9 cellular contexts compared by ENCODE assay signal in the genomic region with DNA sequence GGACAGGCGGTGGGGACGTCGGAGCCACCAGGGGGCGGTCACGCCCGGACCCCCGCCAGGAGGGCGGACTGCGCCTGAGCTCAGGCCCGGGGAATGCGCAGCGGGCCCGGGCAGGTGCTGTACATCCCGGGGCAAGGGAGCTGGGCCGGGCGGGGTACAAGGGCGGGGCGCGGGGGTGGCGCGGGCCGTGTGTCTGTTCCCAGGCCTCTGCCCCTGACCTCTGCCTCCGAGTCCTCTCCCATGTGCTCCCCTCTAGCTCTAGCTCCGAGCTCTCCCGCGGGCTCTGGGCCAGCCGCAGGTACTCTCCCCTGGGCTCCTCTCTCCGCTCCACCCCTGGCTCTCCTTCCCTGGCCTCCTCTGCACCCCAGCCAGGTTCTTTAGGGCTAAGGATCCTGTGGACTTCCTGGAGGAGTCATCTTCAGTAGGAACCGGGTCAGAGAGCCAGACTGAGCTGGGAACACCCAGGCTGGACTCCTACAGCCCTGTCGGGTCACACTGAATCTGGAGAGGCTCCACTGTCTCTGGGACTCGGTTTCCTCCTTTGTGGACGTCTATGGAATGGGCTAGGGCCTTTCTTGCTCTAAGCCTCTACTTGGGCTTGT. TPM values are rescaled to one million over a fixed set of nuclear protein-coding genes. Genes with fewer than 3 reads are reported as not detected.
A peak's percentile ranks its signal among the peaks of the same experiment; 100 is the strongest.
DNase-seq lines count a peak whose midpoint lies in the region; ATAC-seq and TF ChIP-seq lines count a peak whose summit lies in the region.
"Had no signal": no experiment of that assay in that cellular context is flagged by ENCODE, and none has a peak within 500 bp of the region (broad histone marks: within the 10 kb centered on the region; RNA-seq: fewer than 3 reads in every experiment).

No MANE protein-coding gene starts in this region.

- H3K9me3 Mint-ChIP-seq in activated naive CD4-positive, alpha-beta T cell treated with anti-CD3 and anti-CD28 coated beads for 36 hours, result no peaks in the 10 kb centered on the region
- H3K9me3 Mint-ChIP-seq: T-cell had no signal

- no peak overlapping the region for H3K4me3 Mint-ChIP-seq in activated naive CD4-positive, alpha-beta T cell treated with anti-CD3 and anti-CD28 coated beads for 36 hours

- no peak overlapping the region for H3K27ac Mint-ChIP-seq in activated naive CD4-positive, alpha-beta T cell treated with anti-CD3 and anti-CD28 coated beads for 36 hours
- H3K27ac Mint-ChIP-seq: T-cell had no signal

- H3K27me3 ChIP-seq in adrenal gland, result no peaks in the 10 kb centered on the region

- H3K27ac ChIP-seq in adrenal gland (peak overlapping the region in 3 of 5 donors; percentile 78 to 94 (median 94)), urinary bladder (ENCODE audit: low read depth) (peak overlapping the region; percentile 48)

- peak in 3 of 6 experiments; percentile 10 to 43 (median 39) for TF ChIP-seq CTCF in adrenal gland (IDR thresholded peaks at IDR 0.05)

- no peak overlapping the region for H3K4me3 ChIP-seq in adrenal gland
- no peak overlapping the region for H3K4me3 ChIP-seq in urinary bladder (ENCODE audit: low read depth, low read length)

- no peaks in the 10 kb centered on the region for H3K36me3 ChIP-seq in adrenal gland (replicated peaks in 1 of 2)
- no peaks in the 10 kb centered on the region for H3K36me3 ChIP-seq in urinary bladder (ENCODE audit: insufficient read depth)

- H3K4me1 ChIP-seq in adrenal gland (replicated peaks in 1 of 2), result peaks cover 24 to 40% of the 10 kb centered on the region in 2 donors
- H3K4me1 ChIP-seq in urinary bladder (ENCODE audit: insufficient read depth), result no peaks in the 10 kb centered on the region

- no peaks in the 10 kb centered on the region for H3K36me3 Mint-ChIP-seq in activated naive CD4-positive, alpha-beta T cell treated with anti-CD3 and anti-CD28 coated beads for 36 hours (ENCODE audit: low read depth)
- H3K36me3 Mint-ChIP-seq: T-cell had no signal

- ATAC-seq in left colon, result peak; percentile 14
- no peak for ATAC-seq in HG03571 (IDR thresholded peaks at IDR 0.05; ENCODE audit: unreplicated experiment)
- ATAC-seq: T-cell had no signal

- TF ChIP-seq POLR2A in adrenal gland (IDR thresholded peaks at IDR 0.05), result no peak

- DNase-seq in activated naive CD4-positive, alpha-beta T cell treated with Interleukin-2 at 50 U/mL for 16 hours, result peak; percentile 18
- DNase-seq in activated naive CD4-positive, alpha-beta T cell treated with anti-CD3 and anti-CD28 coated beads for 36 hours, result no peak
- DNase-seq in adrenal gland (no peak), left colon (peak; percentile 63 to 67), NCI-H1694 treated with DMSO at 0.1 percent for 48 hours (lab: John Stamatoyannopoulos, UW) (no peak), COLO829 (ENCODE audit: low spot score) (no peak)

- peaks cover 47% of the 10 kb centered on the region for H3K27me3 Mint-ChIP-seq in activated naive CD4-positive, alpha-beta T cell treated with anti-CD3 and anti-CD28 coated beads for 36 hours (ENCODE audit: low read depth)

- peaks cover 35% of the 10 kb centered on the region for H3K4me1 Mint-ChIP-seq in activated naive CD4-positive, alpha-beta T cell treated with anti-CD3 and anti-CD28 coated beads for 36 hours (ENCODE audit: low read depth)

- 23 to 52% (median 34%) methylated on average over 7 to 32 of the region's 32 CpGs for WGBS in adrenal gland, 4 donors
- 16% methylated on average over 32 of the region's 32 CpGs for WGBS in urinary bladder

- no peaks in the 10 kb centered on the region for H3K9me3 ChIP-seq in adrenal gland (replicated peaks in 1 of 3)

- intact Hi-C loops in activated naive CD4-positive, alpha-beta T cell treated with anti-CD3 and anti-CD28 coated beads for 36 hours (cut with micrococcal nuclease), result no loop called here
- intact Hi-C loops in adrenal gland (cut with DNase I) (no loop called here), left colon (cut with DNase I, micrococcal nuclease) (no loop called here)

- CTCF ChIA-PET in activated naive CD4-positive, alpha-beta T cell treated with anti-CD3 and anti-CD28 coated beads for 36 hours (lab: Charles Lee), result interaction anchor here (0.5 to 2.0 kb wide), 12 partner anchors 10 to 81 kb away, joined by 3 to 13 read pairs (median 4); no protein-coding TSS in a partner anchor

RNA-seq across cellular contexts. Expression of a gene that starts 2.3 kb away (rescaled TPM):
- 1 to 10 TPM; 4.0 to 4.8 TPM for total RNA-seq in activated naive CD4-positive, alpha-beta T cell treated with anti-CD3 and anti-CD28 coated beads for 36 hours
- total RNA-seq in adrenal gland (10 to 100 TPM; 11.0 to 55.7 (median 37.1) TPM), left colon (10 to 100 TPM; 34.1 to 35.0 TPM), urinary bladder (7.7 TPM)
- polyA plus RNA-seq in adrenal gland (10 to 100 TPM; 11.9 to 95.2 (median 35.2) TPM), urinary bladder (28.1 TPM)

RNA-seq across cellular contexts. Expression of a gene that starts 3.9 kb away (rescaled TPM):
- 1 to 10 TPM; 7.4 to 7.6 TPM for total RNA-seq in activated naive CD4-positive, alpha-beta T cell treated with anti-CD3 and anti-CD28 coated beads for 36 hours
- total RNA-seq in adrenal gland (1 to 10 TPM; 3.6 to 9.2 (median 6.7) TPM), left colon (1 to 10 TPM; 3.0 to 3.2 TPM), urinary bladder (1.8 TPM)
- polyA plus RNA-seq in adrenal gland (10 to 100 TPM in 1 of 3 donors, 1 to 10 TPM in 2; 3.1 to 11.3 (median 9.5) TPM), urinary bladder (5.0 TPM)

RNA-seq across cellular contexts. Expression of a gene that starts 21.1 kb away (rescaled TPM):
- total RNA-seq in activated naive CD4-positive, alpha-beta T cell treated with anti-CD3 and anti-CD28 coated beads for 36 hours, result 10 to 100 TPM; 28.9 to 30.7 TPM
- total RNA-seq in adrenal gland, result 100 to 1,000 TPM in 2 of 8 donors, 10 to 100 TPM in 6; 63.6 to 107 (median 90.4) TPM
- polyA plus RNA-seq in adrenal gland, result 10 to 100 TPM; 62.9 to 89.2 (median 87.0) TPM
- 10 to 100 TPM; 37.1 to 43.6 TPM for total RNA-seq in left colon
- total RNA-seq in urinary bladder, result 64.0 TPM
- 50.3 TPM for polyA plus RNA-seq in urinary bladder

RNA-seq across cellular contexts. Expression of a gene that starts 32.2 kb away (rescaled TPM):
- total RNA-seq in activated naive CD4-positive, alpha-beta T cell treated with anti-CD3 and anti-CD28 coated beads for 36 hours, result 10 to 100 TPM; 20.6 to 22.9 TPM
- total RNA-seq in adrenal gland (10 to 100 TPM; 17.1 to 31.9 (median 26.9) TPM), left colon (10 to 100 TPM in 1 of 2 donors, 1 to 10 TPM in 1; 8.7 to 13.4 TPM), urinary bladder (8.6 TPM)
- polyA plus RNA-seq in adrenal gland (10 to 100 TPM; 19.6 to 53.3 (median 31.3) TPM), urinary bladder (17.5 TPM)

Comparison
In these comparisons a context has a peak if more than half of its experiments do, and no peak if none do; other contexts are left out.
1. DNase-seq: peak in activated naive CD4-positive, alpha-beta T cell treated with Interleukin-2 at 50 U/mL for 16 hours (single experiment) and left colon (2 of 2); none in activated naive CD4-positive, alpha-beta T cell treated with anti-CD3 and anti-CD28 coated beads for 36 hours (single experiment), adrenal gland (0 of 7), NCI-H1694 treated with DMSO at 0.1 percent for 48 hours (single experiment) and COLO829 (single experiment).